Comparison of ENCODE assay signal across 8 cellular contexts in the genomic region with DNA sequence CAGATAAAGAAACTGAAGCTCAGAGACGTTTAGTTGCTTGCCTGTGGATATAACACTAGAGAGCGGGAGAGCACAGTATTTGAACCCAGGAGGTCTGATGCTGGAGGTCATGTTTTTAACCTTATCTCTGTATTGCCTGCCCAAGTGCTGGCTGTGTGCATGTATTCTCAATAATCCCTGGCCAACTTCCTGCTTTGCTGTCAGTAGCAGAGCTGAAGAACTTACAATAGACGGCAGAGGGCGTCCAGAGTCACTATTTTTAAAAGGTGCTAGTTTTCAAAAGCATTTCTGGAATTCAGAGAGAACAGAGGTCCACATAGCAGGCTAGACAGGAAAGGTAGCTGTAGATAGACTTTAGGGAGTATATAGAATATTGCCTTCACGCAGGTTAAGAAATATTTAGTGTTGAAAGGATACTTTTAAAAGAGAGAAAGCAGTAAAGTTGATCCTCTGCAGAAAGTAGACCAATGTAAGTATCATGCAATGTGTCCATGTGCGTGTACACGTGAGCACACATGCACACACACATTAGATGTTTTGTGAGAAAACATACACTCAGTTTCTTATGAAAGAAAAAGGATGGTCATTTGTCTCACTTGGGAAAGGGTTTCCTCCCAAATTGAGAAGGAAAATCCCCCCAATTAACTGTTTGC. TPM values are rescaled to one million over a fixed set of nuclear protein-coding genes. Genes with fewer than 3 reads are reported as not detected.
DNase-seq lines count a peak whose midpoint lies in the region; ATAC-seq and TF ChIP-seq lines count a peak whose summit lies in the region.

No MANE protein-coding gene starts in this region.

- peak; percentile 48 for ATAC-seq in GM18858 (IDR thresholded peaks at IDR 0.05; ENCODE audit: unreplicated experiment)
- peak; percentile 64 for ATAC-seq in HG03095 (IDR thresholded peaks at IDR 0.05; ENCODE audit: unreplicated experiment)

- H3K4me3 Mint-ChIP-seq in CD14-positive monocyte (no peak overlapping the region), neural crest cell (no peak overlapping the region)

- peak; percentile 82 for TF ChIP-seq CTCF in CD14-positive monocyte (IDR thresholded peaks at IDR 0.05)
- peak; percentile 84 for TF ChIP-seq CTCF in neural crest cell (conservative IDR thresholded peaks at IDR 0.05)

- H3K4me1 Mint-ChIP-seq in CD14-positive monocyte = peaks cover 56% of the 10 kb centered on the region
- peaks cover 30% of the 10 kb centered on the region for H3K4me1 Mint-ChIP-seq in neural crest cell

- H3K9me3 Mint-ChIP-seq in CD14-positive monocyte (peaks cover 0 to 8% (median 4%) of the 10 kb centered on the region in 7 donors), neural crest cell (no peaks in the 10 kb centered on the region)

- H3K27me3 Mint-ChIP-seq in CD14-positive monocyte (ENCODE audit: low read depth in 3 of 3) (peaks cover 0 to 2% (median 2%) of the 10 kb centered on the region in 3 donors), neural crest cell (ENCODE audit: low read depth) (no peaks in the 10 kb centered on the region)

- H3K27ac Mint-ChIP-seq in CD14-positive monocyte (peak overlapping the region in 1 of 7 donors; percentile 2), neural crest cell (ENCODE audit: unreplicated experiment) (no peak overlapping the region)

- peaks cover 12 to 17% of the 10 kb centered on the region in 2 donors for H3K36me3 Mint-ChIP-seq in CD14-positive monocyte
- peaks cover 9% of the 10 kb centered on the region for H3K36me3 Mint-ChIP-seq in neural crest cell (ENCODE audit: low read depth)

- DNase-seq in CD14-positive monocyte (ENCODE audit: low spot score) (peak; percentile 53), NCI-H446 (lab: John Stamatoyannopoulos, UW) (peak; percentile 23 to 75), fibroblast of peridontal ligament (ENCODE audit: extremely low read depth) (peak; percentile 87), neural crest cell (ENCODE audit: low read depth, low spot score) (peak; percentile 52)
- peak; percentile 50 for DNase-seq in activated CD4-positive, alpha-beta T cell treated with anti-CD3 and anti-CD28 coated beads for 48 hours
- DNase-seq in effector CD4-positive, alpha-beta T cell = no peak

- intact Hi-C loops in CD14-positive monocyte (cut with micrococcal nuclease) = loop anchor here (2.0 to 10.0 kb wide), 2 partner anchors 158 kb away; no protein-coding TSS in a partner anchor

RNA-seq across cellular contexts. Expression of gene PTCD2, which starts 46.3 kb away (rescaled TPM):
- polyA plus RNA-seq in CD14-positive monocyte = 1 to 10 TPM; 1.6 to 2.2 TPM
- 13.6 and 15.6 TPM in 2 replicates for total RNA-seq in neural crest cell

RNA-seq across cellular contexts. Expression of gene MRPS27, which starts 46.4 kb away (rescaled TPM):
- 10 to 100 TPM; 15.3 to 19.2 TPM for polyA plus RNA-seq in CD14-positive monocyte
- total RNA-seq in neural crest cell = 86.5 and 89.7 TPM in 2 replicates
